ENCODE assay signal across 34 cellular contexts in the genomic region with DNA sequence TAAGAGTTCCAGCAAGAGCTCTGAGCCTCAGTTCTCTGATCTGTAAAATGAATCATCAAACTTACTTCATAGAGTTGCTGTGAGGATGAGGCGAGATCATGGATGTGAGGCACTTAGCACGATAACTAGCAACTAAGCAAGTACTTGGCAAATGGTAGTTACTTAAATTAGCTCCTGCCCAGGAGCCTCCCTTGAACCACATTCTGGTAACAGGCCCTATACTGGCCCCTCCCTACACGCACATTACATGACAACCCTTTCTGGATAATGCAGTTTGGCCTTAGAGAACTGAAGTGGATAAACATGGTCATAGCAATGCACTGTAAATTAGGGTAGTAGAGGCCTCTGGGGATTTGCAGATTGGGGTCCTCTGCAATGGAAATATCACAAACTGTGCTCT.
"Had no signal": no experiment of that assay in that cellular context is flagged by ENCODE, and none has a peak within 500 bp of the region (broad histone marks: within the 10 kb centered on the region; RNA-seq: fewer than 3 reads in every experiment).

No MANE protein-coding gene starts in this region.

- H3K9me3 ChIP-seq: adrenal gland, body of pancreas, breast epithelium had no signal

- H3K27ac ChIP-seq: adrenal gland, body of pancreas, brain microvascular endothelial cell, breast epithelium, cardiac muscle cell, VCaP had no signal

- H3K27me3 ChIP-seq: adrenal gland, body of pancreas, brain microvascular endothelial cell, breast epithelium, cardiac muscle cell had no signal

- DNase-seq: activated B cell treated with CpG ODN at 0.5 μM for 24 hours; activated CD4-positive, alpha-beta memory T cell treated with anti-CD3 and anti-CD28 coated beads for 36 hours; activated CD4-positive, alpha-beta T cell treated with anti-CD3 and anti-CD28 coated beads for 4 hours; activated CD4-positive, alpha-beta T cell treated with anti-CD3 and anti-CD28 coated beads, Interleukin-2, amount 10 ng/mL, durations not matched to agents 24 days and 14 days; activated CD4-positive, alpha-beta T cell treated with anti-CD3 and anti-CD28 coated beads, Interleukin-2, amount 50 U/mL, for 1 hour; activated CD4-positive, alpha-beta T cell treated with anti-CD3 and anti-CD28 coated beads, Interleukin-2, amount 50 U/mL, for 4 hours; activated CD4-positive, CD25-positive, alpha-beta regulatory T cell treated with anti-CD3 and anti-CD28 coated beads, Interleukin-2, amount 50 U/mL, for 72 hours; activated CD8-positive, alpha-beta memory T cell treated with anti-CD3 and anti-CD28 coated beads, Interleukin-2, amount 50 U/mL, for 4 hours; activated CD8-positive, alpha-beta T cell treated with anti-CD3 and anti-CD28 coated beads for 36 hours; activated effector memory CD4-positive, alpha-beta T cell treated with anti-CD3 and anti-CD28 coated beads, Interleukin-2, amount 50 U/mL, for 16 hours; activated gamma-delta T cell treated with Interleukin-2 at 50 U/mL for 16 hours; activated naive CD4-positive, alpha-beta T cell; activated naive CD4-positive, alpha-beta T cell treated with anti-CD3 and anti-CD28 coated beads for 36 hours; activated naive CD4-positive, alpha-beta T cell treated with anti-CD3 and anti-CD28 coated beads, Interleukin-2, amount 50 U/mL, for 16 hours; activated naive CD8-positive, alpha-beta T cell treated with anti-CD3 and anti-CD28 coated beads for 36 hours; activated T-cell treated with anti-CD3 and anti-CD28 coated beads for 4 hours; activated T-cell treated with anti-CD3 and anti-CD28 coated beads, Interleukin-2, amount 50 U/mL, for 1 hour; activated T-cell treated with anti-CD3 and anti-CD28 coated beads, Interleukin-2, amount 50 U/mL, for 4 hours; activated T-cell treated with anti-CD3 and anti-CD28 coated beads, Interleukin-2, amount 50 U/mL, for 72 hours; adrenal gland; amniotic stem cell; aorta; body of pancreas; brain microvascular endothelial cell; caudate nucleus; SW 1271; T-helper 1 cell; T-helper 2 cell; T-helper 9 cell had no signal

- H3K4me1 ChIP-seq: adrenal gland, body of pancreas, breast epithelium had no signal

- H3K4me3 ChIP-seq: adrenal gland, body of pancreas, breast epithelium, cardiac muscle cell had no signal

- H3K36me3 ChIP-seq: adrenal gland, brain microvascular endothelial cell, breast epithelium had no signal

- ATAC-seq: activated CD8-positive, alpha-beta T cell treated with anti-CD3 and anti-CD28 coated beads for 36 hours; activated naive CD4-positive, alpha-beta T cell treated with anti-CD3 and anti-CD28 coated beads, Interleukin-2, amount 50 U/mL, for 72 hours; activated T-cell treated with anti-CD3 and anti-CD28 coated beads, Interleukin-2, amount 50 U/mL, for 4 hours; activated T-cell treated with anti-CD3 and anti-CD28 coated beads, Interleukin-2, amount 50 U/mL, for 72 hours; activated T-helper 17 cell treated with anti-CD3 and anti-CD28 coated beads, Interleukin-2, amount 50 U/mL, for 72 hours; body of pancreas had no signal
